Comparison of ENCODE assay signal across 1 cellular context in the genomic region with DNA sequence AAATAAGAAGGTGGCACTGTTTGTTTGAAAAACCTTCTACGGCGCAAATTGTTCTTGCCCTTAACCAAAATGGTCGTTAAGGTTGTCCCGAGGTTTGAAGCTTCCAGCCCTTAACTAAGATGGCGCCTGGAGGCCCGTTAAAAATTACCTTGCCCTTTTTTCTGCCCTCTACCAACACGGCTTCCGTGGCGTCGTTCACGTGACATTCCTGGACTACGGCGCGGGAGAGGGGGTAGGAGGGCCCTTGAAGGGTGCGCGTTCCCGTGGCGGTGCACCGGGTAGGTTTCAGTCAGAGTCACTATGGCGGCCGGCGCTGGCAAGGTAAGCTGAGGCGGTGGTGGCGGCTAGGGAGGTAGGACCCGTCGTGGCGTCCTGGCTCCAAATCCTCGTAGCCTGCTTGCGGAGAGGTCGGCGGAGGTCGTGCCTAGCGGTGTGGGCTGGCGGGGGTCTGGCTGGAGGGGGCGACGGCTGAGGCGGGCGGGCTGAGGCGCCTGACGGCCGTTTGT.
TF ChIP-seq lines count a peak whose summit lies in the region.

A gene with protein sequence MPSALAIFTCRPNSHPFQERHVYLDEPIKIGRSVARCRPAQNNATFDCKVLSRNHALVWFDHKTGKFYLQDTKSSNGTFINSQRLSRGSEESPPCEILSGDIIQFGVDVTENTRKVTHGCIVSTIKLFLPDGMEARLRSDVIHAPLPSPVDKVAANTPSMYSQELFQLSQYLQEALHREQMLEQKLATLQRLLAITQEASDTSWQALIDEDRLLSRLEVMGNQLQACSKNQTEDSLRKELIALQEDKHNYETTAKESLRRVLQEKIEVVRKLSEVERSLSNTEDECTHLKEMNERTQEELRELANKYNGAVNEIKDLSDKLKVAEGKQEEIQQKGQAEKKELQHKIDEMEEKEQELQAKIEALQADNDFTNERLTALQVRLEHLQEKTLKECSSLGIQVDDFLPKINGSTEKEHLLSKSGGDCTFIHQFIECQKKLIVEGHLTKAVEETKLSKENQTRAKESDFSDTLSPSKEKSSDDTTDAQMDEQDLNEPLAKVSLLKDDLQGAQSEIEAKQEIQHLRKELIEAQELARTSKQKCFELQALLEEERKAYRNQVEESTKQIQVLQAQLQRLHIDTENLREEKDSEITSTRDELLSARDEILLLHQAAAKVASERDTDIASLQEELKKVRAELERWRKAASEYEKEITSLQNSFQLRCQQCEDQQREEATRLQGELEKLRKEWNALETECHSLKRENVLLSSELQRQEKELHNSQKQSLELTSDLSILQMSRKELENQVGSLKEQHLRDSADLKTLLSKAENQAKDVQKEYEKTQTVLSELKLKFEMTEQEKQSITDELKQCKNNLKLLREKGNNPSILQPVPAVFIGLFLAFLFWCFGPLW (plus strand): TSS at position 288 of the 506 bp plus-strand sequence. CDS start 1,343 bp downstream, outside the sequence.

TF ChIP-seq in WTC11, 78 proteins besides CTCF, POLR2A, EP300 and RAD21 (continued from another document):
- TF ChIP-seq, protein P1, sequence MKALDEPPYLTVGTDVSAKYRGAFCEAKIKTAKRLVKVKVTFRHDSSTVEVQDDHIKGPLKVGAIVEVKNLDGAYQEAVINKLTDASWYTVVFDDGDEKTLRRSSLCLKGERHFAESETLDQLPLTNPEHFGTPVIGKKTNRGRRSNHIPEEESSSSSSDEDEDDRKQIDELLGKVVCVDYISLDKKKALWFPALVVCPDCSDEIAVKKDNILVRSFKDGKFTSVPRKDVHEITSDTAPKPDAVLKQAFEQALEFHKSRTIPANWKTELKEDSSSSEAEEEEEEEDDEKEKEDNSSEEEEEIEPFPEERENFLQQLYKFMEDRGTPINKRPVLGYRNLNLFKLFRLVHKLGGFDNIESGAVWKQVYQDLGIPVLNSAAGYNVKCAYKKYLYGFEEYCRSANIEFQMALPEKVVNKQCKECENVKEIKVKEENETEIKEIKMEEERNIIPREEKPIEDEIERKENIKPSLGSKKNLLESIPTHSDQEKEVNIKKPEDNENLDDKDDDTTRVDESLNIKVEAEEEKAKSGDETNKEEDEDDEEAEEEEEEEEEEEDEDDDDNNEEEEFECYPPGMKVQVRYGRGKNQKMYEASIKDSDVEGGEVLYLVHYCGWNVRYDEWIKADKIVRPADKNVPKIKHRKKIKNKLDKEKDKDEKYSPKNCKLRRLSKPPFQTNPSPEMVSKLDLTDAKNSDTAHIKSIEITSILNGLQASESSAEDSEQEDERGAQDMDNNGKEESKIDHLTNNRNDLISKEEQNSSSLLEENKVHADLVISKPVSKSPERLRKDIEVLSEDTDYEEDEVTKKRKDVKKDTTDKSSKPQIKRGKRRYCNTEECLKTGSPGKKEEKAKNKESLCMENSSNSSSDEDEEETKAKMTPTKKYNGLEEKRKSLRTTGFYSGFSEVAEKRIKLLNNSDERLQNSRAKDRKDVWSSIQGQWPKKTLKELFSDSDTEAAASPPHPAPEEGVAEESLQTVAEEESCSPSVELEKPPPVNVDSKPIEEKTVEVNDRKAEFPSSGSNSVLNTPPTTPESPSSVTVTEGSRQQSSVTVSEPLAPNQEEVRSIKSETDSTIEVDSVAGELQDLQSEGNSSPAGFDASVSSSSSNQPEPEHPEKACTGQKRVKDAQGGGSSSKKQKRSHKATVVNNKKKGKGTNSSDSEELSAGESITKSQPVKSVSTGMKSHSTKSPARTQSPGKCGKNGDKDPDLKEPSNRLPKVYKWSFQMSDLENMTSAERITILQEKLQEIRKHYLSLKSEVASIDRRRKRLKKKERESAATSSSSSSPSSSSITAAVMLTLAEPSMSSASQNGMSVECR (CRISPR knock-in tag; IDR thresholded peaks at IDR 0.05; ENCODE audit: borderline replicate concordance): peak; percentile 65; the same call in 1 of the 2 replicates
- TF ChIP-seq, protein P2, sequence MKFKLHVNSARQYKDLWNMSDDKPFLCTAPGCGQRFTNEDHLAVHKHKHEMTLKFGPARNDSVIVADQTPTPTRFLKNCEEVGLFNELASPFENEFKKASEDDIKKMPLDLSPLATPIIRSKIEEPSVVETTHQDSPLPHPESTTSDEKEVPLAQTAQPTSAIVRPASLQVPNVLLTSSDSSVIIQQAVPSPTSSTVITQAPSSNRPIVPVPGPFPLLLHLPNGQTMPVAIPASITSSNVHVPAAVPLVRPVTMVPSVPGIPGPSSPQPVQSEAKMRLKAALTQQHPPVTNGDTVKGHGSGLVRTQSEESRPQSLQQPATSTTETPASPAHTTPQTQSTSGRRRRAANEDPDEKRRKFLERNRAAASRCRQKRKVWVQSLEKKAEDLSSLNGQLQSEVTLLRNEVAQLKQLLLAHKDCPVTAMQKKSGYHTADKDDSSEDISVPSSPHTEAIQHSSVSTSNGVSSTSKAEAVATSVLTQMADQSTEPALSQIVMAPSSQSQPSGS (CRISPR knock-in tag; IDR thresholded peaks at IDR 0.05; ENCODE audit: borderline replicate concordance, low read depth): 0 out of 2 replicates have a peak, but pooled peaks have one; percentile 36
- TF ChIP-seq SMAD3 (CRISPR knock-in tag; IDR thresholded peaks at IDR 0.05; ENCODE audit: borderline replicate concordance) (no peak; the same call in 1 of the 2 replicates), ZNF138 (CRISPR knock-in tag; conservative IDR thresholded peaks at IDR 0.05) (no peak), CREM (CRISPR knock-in tag; IDR thresholded peaks at IDR 0.05) (0 out of 2 replicates have a peak, but pooled peaks have one; percentile 23), OVOL2 (CRISPR knock-in tag; IDR thresholded peaks at IDR 0.05; ENCODE audit: borderline replicate concordance) (no peak), NR3C1 (CRISPR knock-in tag; conservative IDR thresholded peaks at IDR 0.05; ENCODE audit: low read depth) (no peak), PRRX2 (CRISPR knock-in tag; IDR thresholded peaks at IDR 0.05) (0 out of 2 replicates have a peak, but pooled peaks have one; percentile 14), FOXP1 (CRISPR knock-in tag; IDR thresholded peaks at IDR 0.05; ENCODE audit: borderline replicate concordance) (peak; percentile 73), CBFB (CRISPR knock-in tag; IDR thresholded peaks at IDR 0.05; ENCODE audit: low read depth) (0 out of 2 replicates have a peak, but pooled peaks have one; percentile 68), FOXK1 (CRISPR knock-in tag; IDR thresholded peaks at IDR 0.05) (peak; percentile 75), GTF2I (CRISPR knock-in tag; conservative IDR thresholded peaks at IDR 0.05) (no peak)
- TF ChIP-seq, protein P3, sequence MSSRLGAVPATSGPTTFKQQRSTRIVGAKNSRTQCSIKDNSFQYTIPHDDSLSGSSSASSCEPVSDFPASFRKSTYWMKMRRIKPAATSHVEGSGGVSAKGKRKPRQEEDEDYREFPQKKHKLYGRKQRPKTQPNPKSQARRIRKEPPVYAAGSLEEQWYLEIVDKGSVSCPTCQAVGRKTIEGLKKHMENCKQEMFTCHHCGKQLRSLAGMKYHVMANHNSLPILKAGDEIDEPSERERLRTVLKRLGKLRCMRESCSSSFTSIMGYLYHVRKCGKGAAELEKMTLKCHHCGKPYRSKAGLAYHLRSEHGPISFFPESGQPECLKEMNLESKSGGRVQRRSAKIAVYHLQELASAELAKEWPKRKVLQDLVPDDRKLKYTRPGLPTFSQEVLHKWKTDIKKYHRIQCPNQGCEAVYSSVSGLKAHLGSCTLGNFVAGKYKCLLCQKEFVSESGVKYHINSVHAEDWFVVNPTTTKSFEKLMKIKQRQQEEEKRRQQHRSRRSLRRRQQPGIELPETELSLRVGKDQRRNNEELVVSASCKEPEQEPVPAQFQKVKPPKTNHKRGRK (CRISPR knock-in tag; IDR thresholded peaks at IDR 0.05; ENCODE audit: borderline replicate concordance): 0 out of 2 replicates have a peak, but pooled peaks have one; percentile 60
- TF ChIP-seq, protein P4, sequence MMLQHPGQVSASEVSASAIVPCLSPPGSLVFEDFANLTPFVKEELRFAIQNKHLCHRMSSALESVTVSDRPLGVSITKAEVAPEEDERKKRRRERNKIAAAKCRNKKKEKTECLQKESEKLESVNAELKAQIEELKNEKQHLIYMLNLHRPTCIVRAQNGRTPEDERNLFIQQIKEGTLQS (CRISPR knock-in tag; conservative IDR thresholded peaks at IDR 0.05): 0 out of 2 replicates have a peak, but pooled peaks have one; percentile 15
- TF ChIP-seq, protein P5, sequence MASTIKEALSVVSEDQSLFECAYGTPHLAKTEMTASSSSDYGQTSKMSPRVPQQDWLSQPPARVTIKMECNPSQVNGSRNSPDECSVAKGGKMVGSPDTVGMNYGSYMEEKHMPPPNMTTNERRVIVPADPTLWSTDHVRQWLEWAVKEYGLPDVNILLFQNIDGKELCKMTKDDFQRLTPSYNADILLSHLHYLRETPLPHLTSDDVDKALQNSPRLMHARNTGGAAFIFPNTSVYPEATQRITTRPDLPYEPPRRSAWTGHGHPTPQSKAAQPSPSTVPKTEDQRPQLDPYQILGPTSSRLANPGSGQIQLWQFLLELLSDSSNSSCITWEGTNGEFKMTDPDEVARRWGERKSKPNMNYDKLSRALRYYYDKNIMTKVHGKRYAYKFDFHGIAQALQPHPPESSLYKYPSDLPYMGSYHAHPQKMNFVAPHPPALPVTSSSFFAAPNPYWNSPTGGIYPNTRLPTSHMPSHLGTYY (CRISPR knock-in tag; IDR thresholded peaks at IDR 0.05): 0 out of 2 replicates have a peak, but pooled peaks have one; percentile 44
